Comparison of ENCODE assay signal across 15 cellular contexts in the genomic region with DNA sequence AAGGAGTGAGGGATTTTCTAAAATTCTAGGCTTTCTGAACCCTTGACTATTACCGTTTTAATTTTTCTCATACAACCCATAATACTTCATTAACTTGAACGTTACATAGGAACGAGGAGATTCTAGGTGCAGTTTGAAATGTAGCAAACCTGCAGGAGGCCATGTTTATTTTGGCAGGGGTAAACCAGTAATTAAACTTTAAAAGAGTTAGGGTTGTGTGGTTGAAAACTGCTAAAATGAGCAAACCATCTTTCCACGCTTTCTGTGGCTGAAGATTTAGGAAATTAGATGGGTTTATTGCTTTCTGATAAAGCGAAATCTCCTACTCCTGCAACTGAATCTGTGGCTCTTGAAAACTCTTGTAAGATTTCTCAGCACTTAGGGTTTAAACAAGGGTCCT. TPM values are rescaled to one million over a fixed set of nuclear protein-coding genes. Genes with fewer than 3 reads are reported as not detected.
DNase-seq lines count a peak whose midpoint lies in the region.
"Had no signal": no experiment of that assay in that cellular context is flagged by ENCODE, and none has a peak within 500 bp of the region (broad histone marks: within the 10 kb centered on the region; RNA-seq: fewer than 3 reads in every experiment).

No MANE protein-coding gene starts in this region.

- no peaks in the 10 kb centered on the region for H3K27me3 Mint-ChIP-seq in activated CD4-positive, alpha-beta T cell treated with anti-CD3 and anti-CD28 coated beads, Interleukin-2, amount 10 ng/mL, durations not matched to agents 24 days and 14 days
- H3K27me3 Mint-ChIP-seq in activated naive CD8-positive, alpha-beta T cell treated with anti-CD3 and anti-CD28 coated beads for 36 hours = no peaks in the 10 kb centered on the region

- peak overlapping the region; percentile 26 for H3K4me3 Mint-ChIP-seq in activated CD4-positive, alpha-beta T cell treated with anti-CD3 and anti-CD28 coated beads, Interleukin-2, amount 10 ng/mL, durations not matched to agents 24 days and 14 days
- H3K4me3 Mint-ChIP-seq in activated naive CD8-positive, alpha-beta T cell treated with anti-CD3 and anti-CD28 coated beads for 36 hours = peak overlapping the region; percentile 57
- H3K4me3 Mint-ChIP-seq: CD14-positive monocyte; CD8-positive, alpha-beta T cell; GM23338 had no signal

- peak overlapping the region; percentile 71 for H3K27ac Mint-ChIP-seq in activated CD4-positive, alpha-beta T cell treated with anti-CD3 and anti-CD28 coated beads, Interleukin-2, amount 10 ng/mL, durations not matched to agents 24 days and 14 days
- H3K27ac Mint-ChIP-seq in activated naive CD8-positive, alpha-beta T cell treated with anti-CD3 and anti-CD28 coated beads for 36 hours = no peak overlapping the region
- H3K27ac Mint-ChIP-seq: CD14-positive monocyte; CD8-positive, alpha-beta T cell; GM23338 had no signal

- H3K36me3 Mint-ChIP-seq in activated CD4-positive, alpha-beta T cell treated with anti-CD3 and anti-CD28 coated beads, Interleukin-2, amount 10 ng/mL, durations not matched to agents 24 days and 14 days (ENCODE audit: low read depth) = peaks cover 2% of the 10 kb centered on the region
- H3K36me3 Mint-ChIP-seq in activated naive CD8-positive, alpha-beta T cell treated with anti-CD3 and anti-CD28 coated beads for 36 hours = peaks cover 4% of the 10 kb centered on the region
- H3K36me3 Mint-ChIP-seq: CD14-positive monocyte; CD8-positive, alpha-beta T cell had no signal

- H3K9me3 Mint-ChIP-seq in activated CD4-positive, alpha-beta T cell treated with anti-CD3 and anti-CD28 coated beads, Interleukin-2, amount 10 ng/mL, durations not matched to agents 24 days and 14 days = no peaks in the 10 kb centered on the region
- no peaks in the 10 kb centered on the region for H3K9me3 Mint-ChIP-seq in activated naive CD8-positive, alpha-beta T cell treated with anti-CD3 and anti-CD28 coated beads for 36 hours
- H3K9me3 Mint-ChIP-seq: CD14-positive monocyte; CD8-positive, alpha-beta T cell; GM23338 had no signal

- H3K4me1 Mint-ChIP-seq in activated CD4-positive, alpha-beta T cell treated with anti-CD3 and anti-CD28 coated beads, Interleukin-2, amount 10 ng/mL, durations not matched to agents 24 days and 14 days = peaks cover 21% of the 10 kb centered on the region
- peaks cover 30% of the 10 kb centered on the region for H3K4me1 Mint-ChIP-seq in activated naive CD8-positive, alpha-beta T cell treated with anti-CD3 and anti-CD28 coated beads for 36 hours

- DNase-seq in NCI-H1105 treated with DMSO at 0.1 percent for 48 hours (lab: John Stamatoyannopoulos, UW) (peak; percentile 11), NCI-H1105 (lab: John Stamatoyannopoulos, UW) (no peak), COR-L47 (lab: John Stamatoyannopoulos, UW) (peak; percentile 31), SW 1271 (lab: John Stamatoyannopoulos, UW) (no peak), germinal center (ENCODE audit: low spot score) (no peak)
- DNase-seq in activated CD4-positive, alpha-beta T cell treated with anti-CD3 and anti-CD28 coated beads, Interleukin-2, amount 10 ng/mL, durations not matched to agents 24 days and 14 days = no peak
- no peak for DNase-seq in activated CD4-positive, alpha-beta T cell treated with anti-CD3 and anti-CD28 coated beads for 4 hours
- DNase-seq in activated naive CD8-positive, alpha-beta T cell treated with anti-CD3 and anti-CD28 coated beads for 36 hours = no peak
- DNase-seq: Caco-2; CD8-positive, alpha-beta T cell; DND-41; GDM1; H7 had no signal

- intact Hi-C loops in activated CD4-positive, alpha-beta T cell treated with anti-CD3 and anti-CD28 coated beads, Interleukin-2, amount 10 ng/mL, durations not matched to agents 24 days and 14 days (cut with micrococcal nuclease) = no loop called here

RNA-seq across cellular contexts. Expression of a gene that starts 1.7 kb away (rescaled TPM):
- total RNA-seq in activated CD4-positive, alpha-beta T cell treated with anti-CD3 and anti-CD28 coated beads, Interleukin-2, amount 10 ng/mL, durations not matched to agents 24 days and 14 days = 13.2 and 13.4 TPM in 2 replicates
- 10 to 100 TPM; 22.3 to 22.4 TPM for total RNA-seq in activated naive CD8-positive, alpha-beta T cell treated with anti-CD3 and anti-CD28 coated beads for 36 hours

Comparison
In these comparisons a context has a peak if more than half of its experiments do, and no peak if none do; other contexts are left out.
1. DNase-seq: peak in NCI-H1105 treated with DMSO at 0.1 percent for 48 hours (single experiment) and COR-L47 (single experiment); none in NCI-H1105 (single experiment), activated CD4-positive, alpha-beta T cell treated with anti-CD3 and anti-CD28 coated beads, Interleukin-2, amount 10 ng/mL, durations not matched to agents 24 days and 14 days (single experiment), activated CD4-positive, alpha-beta T cell treated with anti-CD3 and anti-CD28 coated beads for 4 hours (0 of 2), activated naive CD8-positive, alpha-beta T cell treated with anti-CD3 and anti-CD28 coated beads for 36 hours (single experiment), SW 1271 (0 of 2) and germinal center (single experiment).